In genomic region chr11:65652511-65653228, GRCh38 we compare ENCODE assay signal across 1 cellular context.
TF ChIP-seq lines count a peak whose summit lies in the region.

No MANE protein-coding gene starts in this region.

TF ChIP-seq in H1, 55 proteins besides CTCF, POLR2A, EP300 and RAD21:
- TF ChIP-seq BACH1 (IDR thresholded peaks at IDR 0.05; ENCODE audit: low read length): peak; percentile 86
- TF ChIP-seq ASH2L (IDR thresholded peaks at IDR 0.05; ENCODE audit: low read length): peak; percentile 64
- 0 out of 2 replicates have a peak, but pooled peaks have one; percentile 22 for TF ChIP-seq SP4 (IDR thresholded peaks at IDR 0.05; ENCODE audit: low read length)
- 0 out of 2 replicates have a peak, but pooled peaks have one; percentile 22 for TF ChIP-seq YY1 (IDR thresholded peaks at IDR 0.05; ENCODE audit: low read depth, low read length)
- TF ChIP-seq, protein P1, sequence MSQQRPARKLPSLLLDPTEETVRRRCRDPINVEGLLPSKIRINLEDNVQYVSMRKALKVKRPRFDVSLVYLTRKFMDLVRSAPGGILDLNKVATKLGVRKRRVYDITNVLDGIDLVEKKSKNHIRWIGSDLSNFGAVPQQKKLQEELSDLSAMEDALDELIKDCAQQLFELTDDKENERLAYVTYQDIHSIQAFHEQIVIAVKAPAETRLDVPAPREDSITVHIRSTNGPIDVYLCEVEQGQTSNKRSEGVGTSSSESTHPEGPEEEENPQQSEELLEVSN (IDR thresholded peaks at IDR 0.05): peak; percentile 49; the same call in 1 of the 2 replicates
- TF ChIP-seq KDM1A (IDR thresholded peaks at IDR 0.05; ENCODE audit: borderline replicate concordance, low read length): peak; percentile 79
- peak; percentile 87 for TF ChIP-seq NRF1 (IDR thresholded peaks at IDR 0.05; ENCODE audit: low read depth, low read length)
- peak; percentile 30 for TF ChIP-seq TAF7 (optimal IDR thresholded peaks at IDR 0.05; ENCODE audit: borderline replicate concordance, low read depth, low read length)
- no peak for TF ChIP-seq SP1 (IDR thresholded peaks at IDR 0.05; ENCODE audit: low read depth, low read length)
- 0 out of 4 replicates have a peak, but pooled peaks have one; percentile 40 to 70 for TF ChIP-seq HDAC2 (IDR thresholded peaks at IDR 0.05; ENCODE audit: borderline replicate concordance in 1 of 2, low read depth in 2 of 2, low read length in 2 of 2)
- no peak for TF ChIP-seq ZNF274 (IDR thresholded peaks at IDR 0.05; ENCODE audit: borderline replicate concordance, extremely low read depth, low read length)
- TF ChIP-seq KDM5A (IDR thresholded peaks at IDR 0.05; ENCODE audit: low read length): no peak
- TF ChIP-seq, protein P2, sequence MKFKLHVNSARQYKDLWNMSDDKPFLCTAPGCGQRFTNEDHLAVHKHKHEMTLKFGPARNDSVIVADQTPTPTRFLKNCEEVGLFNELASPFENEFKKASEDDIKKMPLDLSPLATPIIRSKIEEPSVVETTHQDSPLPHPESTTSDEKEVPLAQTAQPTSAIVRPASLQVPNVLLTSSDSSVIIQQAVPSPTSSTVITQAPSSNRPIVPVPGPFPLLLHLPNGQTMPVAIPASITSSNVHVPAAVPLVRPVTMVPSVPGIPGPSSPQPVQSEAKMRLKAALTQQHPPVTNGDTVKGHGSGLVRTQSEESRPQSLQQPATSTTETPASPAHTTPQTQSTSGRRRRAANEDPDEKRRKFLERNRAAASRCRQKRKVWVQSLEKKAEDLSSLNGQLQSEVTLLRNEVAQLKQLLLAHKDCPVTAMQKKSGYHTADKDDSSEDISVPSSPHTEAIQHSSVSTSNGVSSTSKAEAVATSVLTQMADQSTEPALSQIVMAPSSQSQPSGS (IDR thresholded peaks at IDR 0.05; ENCODE audit: low read length): 0 out of 2 replicates have a peak, but pooled peaks have one; percentile 18
- TF ChIP-seq GABPA (IDR thresholded peaks at IDR 0.05; ENCODE audit: borderline replicate concordance, insufficient read depth, low read length): peak; percentile 13; the same call in 1 of the 2 replicates
- peak; percentile 40 for TF ChIP-seq KDM4A (IDR thresholded peaks at IDR 0.05; ENCODE audit: low read depth, low read length, severe bottlenecking)
- no peak for TF ChIP-seq RXRA (IDR thresholded peaks at IDR 0.05; ENCODE audit: insufficient read depth, low read depth, low read length)
- TF ChIP-seq PHF8 (conservative IDR thresholded peaks at IDR 0.05; ENCODE audit: low read depth, low read length): peak; percentile 63; the same call in 1 of the 2 replicates
- peak in 1 of 2 experiments; percentile 78; a peak in 2 of 4 replicates for TF ChIP-seq SIN3A (conservative IDR thresholded peaks at IDR 0.05 in 1 of 2, IDR thresholded peaks at IDR 0.05 in 1 of 2; ENCODE audit: low read depth in 1 of 2, low read length in 2 of 2)
- TF ChIP-seq EGR1 (IDR thresholded peaks at IDR 0.05; ENCODE audit: borderline replicate concordance, low read depth, low read length): peak; percentile 79; the same call in 1 of the 2 replicates
- no peak for TF ChIP-seq SIX5 (IDR thresholded peaks at IDR 0.05; ENCODE audit: low read depth, low read length)
- TF ChIP-seq RBBP5 (IDR thresholded peaks at IDR 0.05; ENCODE audit: borderline replicate concordance, low read depth, low read length): peak; percentile 87; the same call in 1 of the 2 replicates
